ENCODE assay signal across 1 cellular context in genomic region chr16:10641953-10642949, GRCh38.
TF ChIP-seq lines count a peak whose summit lies in the region.

No MANE protein-coding gene starts in this region.

TF ChIP-seq in HepG2, 621 proteins besides CTCF, POLR2A, EP300 and RAD21 (continued from another document and continues in another):
- TF ChIP-seq ZHX1 (CRISPR knock-in tag; IDR thresholded peaks at IDR 0.05; ENCODE audit: low read depth): no peak
- no peak for TF ChIP-seq ZNF670 (CRISPR knock-in tag; IDR thresholded peaks at IDR 0.05; ENCODE audit: borderline replicate concordance)
- TF ChIP-seq HOXA9 (CRISPR knock-in tag; IDR thresholded peaks at IDR 0.05; ENCODE audit: borderline replicate concordance): no peak
- TF ChIP-seq REL (CRISPR knock-in tag; conservative IDR thresholded peaks at IDR 0.05): no peak
- TF ChIP-seq CC2D1A (CRISPR knock-in tag; IDR thresholded peaks at IDR 0.05): no peak
- TF ChIP-seq ZSCAN22 (CRISPR knock-in tag; IDR thresholded peaks at IDR 0.05): no peak
- TF ChIP-seq STAG1 (CRISPR knock-in tag; IDR thresholded peaks at IDR 0.05): peak; percentile 24; the same call in 1 of the 2 replicates
- no peak for TF ChIP-seq ISX (CRISPR knock-in tag; conservative IDR thresholded peaks at IDR 0.05)
- TF ChIP-seq JDP2 (CRISPR knock-in tag; IDR thresholded peaks at IDR 0.05; ENCODE audit: borderline replicate concordance): no peak
- no peak for TF ChIP-seq ZBTB4 (CRISPR knock-in tag; IDR thresholded peaks at IDR 0.05; ENCODE audit: borderline replicate concordance)
- peak; percentile 65; the same call in 1 of the 2 replicates for TF ChIP-seq ZNF331 (CRISPR knock-in tag; IDR thresholded peaks at IDR 0.05)
- 0 out of 2 replicates have a peak, but pooled peaks have one; percentile 50 for TF ChIP-seq FOXM1 (CRISPR knock-in tag; IDR thresholded peaks at IDR 0.05)
- no peak for TF ChIP-seq FOXK1 (CRISPR knock-in tag; IDR thresholded peaks at IDR 0.05; ENCODE audit: borderline replicate concordance, low read depth)
- TF ChIP-seq SYNCRIP (IDR thresholded peaks at IDR 0.05; ENCODE audit: insufficient read depth, low read depth, low read length): no peak
- peak; percentile 88 for TF ChIP-seq HNF4A (CRISPR knock-in tag; IDR thresholded peaks at IDR 0.05)
- TF ChIP-seq ZNF567 (CRISPR knock-in tag; IDR thresholded peaks at IDR 0.05; ENCODE audit: borderline replicate concordance): peak; percentile 47; the same call in 1 of the 2 replicates
- TF ChIP-seq EED (CRISPR knock-in tag; IDR thresholded peaks at IDR 0.05): no peak
- TF ChIP-seq MAFK (conservative IDR thresholded peaks at IDR 0.05 in 1 of 2, IDR thresholded peaks at IDR 0.05 in 1 of 2; ENCODE audit: low read length in 2 of 2): no peak
- no peak; the same call in 1 of the 2 replicates for TF ChIP-seq MEF2D (CRISPR knock-in tag; IDR thresholded peaks at IDR 0.05)
- peak; percentile 85 for TF ChIP-seq ARID5B (CRISPR knock-in tag; IDR thresholded peaks at IDR 0.05)
- no peak for TF ChIP-seq SRSF1 (optimal IDR thresholded peaks at IDR 0.05; ENCODE audit: low read depth, low read length)
- peak; percentile 83 for TF ChIP-seq HDAC2 (CRISPR knock-in tag; IDR thresholded peaks at IDR 0.05)
- TF ChIP-seq KLF15 (CRISPR knock-in tag; IDR thresholded peaks at IDR 0.05; ENCODE audit: borderline replicate concordance): no peak
- no peak for TF ChIP-seq NFE2L2 (IDR thresholded peaks at IDR 0.05; ENCODE audit: low read length)
- peak; percentile 24; the same call in 1 of the 2 replicates for TF ChIP-seq ZBTB43 (CRISPR knock-in tag; conservative IDR thresholded peaks at IDR 0.05)
- no peak for TF ChIP-seq ZNF850 (CRISPR knock-in tag; conservative IDR thresholded peaks at IDR 0.05)
- TF ChIP-seq ZBTB8A (CRISPR knock-in tag; IDR thresholded peaks at IDR 0.05; ENCODE audit: borderline replicate concordance, low read depth): no peak
- no peak for TF ChIP-seq TEF (CRISPR knock-in tag; IDR thresholded peaks at IDR 0.05)
- TF ChIP-seq PRDM10 (CRISPR knock-in tag; IDR thresholded peaks at IDR 0.05; ENCODE audit: low read depth): peak; percentile 27; the same call in 1 of the 2 replicates
- peak; percentile 59; the same call in 1 of the 2 replicates for TF ChIP-seq ZBTB7A (CRISPR knock-in tag; IDR thresholded peaks at IDR 0.05)
- TF ChIP-seq MLX (CRISPR knock-in tag; IDR thresholded peaks at IDR 0.05): 0 out of 2 replicates have a peak, but pooled peaks have one; percentile 45
- TF ChIP-seq ZNF101 (CRISPR knock-in tag; IDR thresholded peaks at IDR 0.05; ENCODE audit: borderline replicate concordance, low read depth): no peak
- TF ChIP-seq ZNF598 (CRISPR knock-in tag; IDR thresholded peaks at IDR 0.05; ENCODE audit: borderline replicate concordance): no peak
- TF ChIP-seq ARID4A (CRISPR knock-in tag; IDR thresholded peaks at IDR 0.05; ENCODE audit: borderline replicate concordance): no peak; the same call in 1 of the 2 replicates
- TF ChIP-seq ZNF3 (CRISPR knock-in tag; IDR thresholded peaks at IDR 0.05): no peak
- TF ChIP-seq NCOA2 (CRISPR knock-in tag; IDR thresholded peaks at IDR 0.05): peak; percentile 67; the same call in 1 of the 2 replicates
- no peak for TF ChIP-seq ZNF577 (CRISPR knock-in tag; IDR thresholded peaks at IDR 0.05; ENCODE audit: borderline replicate concordance, low read depth)
